1 cellular context compared by ENCODE assay signal in genomic region chr6:140602431-140602836, GRCh38.
TF ChIP-seq lines count a peak whose summit lies in the region.

No MANE protein-coding gene starts in this region.

TF ChIP-seq in GM12878, 131 proteins besides CTCF, POLR2A, EP300 and RAD21 (continued from another document):
- TF ChIP-seq ELK1 (IDR thresholded peaks at IDR 0.05; ENCODE audit: low read depth, low read length) (no peak), CREM (IDR thresholded peaks at IDR 0.05; ENCODE audit: low read depth) (peak; percentile 88), CREB1 (IDR thresholded peaks at IDR 0.05; ENCODE audit: low read depth) (peak; percentile 81; the same call in 1 of the 2 replicates), ETV6 (conservative IDR thresholded peaks at IDR 0.05 in 1 of 2, IDR thresholded peaks at IDR 0.05 in 1 of 2; ENCODE audit: borderline replicate concordance in 1 of 2, low read depth in 1 of 2) (peak in 1 of 2 experiments; percentile 36; a peak in 1 of 4 replicates), ATF7 (IDR thresholded peaks at IDR 0.05; ENCODE audit: low read depth) (peak; percentile 48), EGR1 (IDR thresholded peaks at IDR 0.05; ENCODE audit: borderline replicate concordance in 1 of 2, low read depth in 2 of 2, low read length in 2 of 2) (no peak), RUNX3 (IDR thresholded peaks at IDR 0.05; ENCODE audit: low read length) (peak; percentile 87; the same call in 1 of the 2 replicates), DPF2 (IDR thresholded peaks at IDR 0.05) (0 out of 2 replicates have a peak, but pooled peaks have one; percentile 35), FOXM1 (IDR thresholded peaks at IDR 0.05; ENCODE audit: low read depth, low read length) (peak; percentile 87; the same call in 1 of the 2 replicates), IKZF1 (conservative IDR thresholded peaks at IDR 0.05) (0 out of 2 replicates have a peak, but pooled peaks have one; percentile 18), BCLAF1 (IDR thresholded peaks at IDR 0.05) (no peak), GABPA (IDR thresholded peaks at IDR 0.05; ENCODE audit: low read depth) (peak; percentile 34; the same call in 1 of the 2 replicates)
